In the genomic region with DNA sequence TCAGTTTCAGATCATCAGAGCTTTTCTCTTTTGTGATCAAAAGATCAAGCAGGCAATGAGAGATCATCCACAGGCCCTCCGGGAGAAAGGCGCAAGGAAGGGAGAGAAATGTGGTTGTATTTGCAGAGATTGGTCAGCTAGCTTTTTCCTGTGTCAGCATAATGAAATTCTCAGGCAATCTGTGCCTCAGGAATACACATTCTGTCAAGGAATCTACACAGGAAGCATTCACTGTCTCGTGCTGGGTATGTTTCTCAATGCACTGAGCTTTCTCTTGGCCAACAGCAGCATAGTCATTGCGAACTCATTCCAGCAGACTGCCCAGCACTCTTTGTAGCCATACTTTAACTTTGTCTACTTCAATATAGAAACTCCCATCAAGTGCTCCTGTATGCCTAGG, we compare ENCODE assay signal across 16 cellular contexts.
DNase-seq lines count a peak whose midpoint lies in the region; ATAC-seq and TF ChIP-seq lines count a peak whose summit lies in the region.
"Had no signal": no experiment of that assay in that cellular context is flagged by ENCODE, and none has a peak within 500 bp of the region (broad histone marks: within the 10 kb centered on the region; RNA-seq: fewer than 3 reads in every experiment).

No MANE protein-coding gene starts in this region.

- H3K27ac Mint-ChIP-seq in CD4-positive, alpha-beta memory T cell: peak overlapping the region in 1 of 7 donors; percentile 3
- no peak overlapping the region for H3K27ac Mint-ChIP-seq in endothelial cell (ENCODE audit: unreplicated experiment)
- H3K27ac Mint-ChIP-seq in stimulated activated naive B cell treated with anti-CD40 and anti-IgM and Interleukin-4, amounts not matched to agents 10 μg/mL and 1 μg/mL and 100 μg/mL, for 72 hours: no peak overlapping the region
- H3K27ac Mint-ChIP-seq: WTC11 had no signal

- CTCF ChIA-PET in CD4-positive, alpha-beta memory T cell (lab: Charles Lee; ENCODE audit: partially characterized antibody): interaction anchor here (0.6 to 1.9 kb wide), 5 partner anchors 9 to 1497 kb away, joined by 3 to 5 read pairs (median 3); no protein-coding TSS in a partner anchor

- no peaks in the 10 kb centered on the region for H3K27me3 ChIP-seq in CD4-positive, alpha-beta memory T cell (ENCODE audit: insufficient read depth, low read length)
- H3K27me3 ChIP-seq: SJSA1 had no signal

- peaks cover 11 to 21% (median 14%) of the 10 kb centered on the region in 4 donors for H3K4me1 Mint-ChIP-seq in CD4-positive, alpha-beta memory T cell
- peaks cover 13% of the 10 kb centered on the region for H3K4me1 Mint-ChIP-seq in endothelial cell (ENCODE audit: unreplicated experiment)
- H3K4me1 Mint-ChIP-seq in stimulated activated naive B cell treated with anti-CD40 and anti-IgM and Interleukin-4, amounts not matched to agents 10 μg/mL and 1 μg/mL and 100 μg/mL, for 72 hours: peaks cover under 1 to 12% of the 10 kb centered on the region in 2 donors
- peaks cover 7% of the 10 kb centered on the region for H3K4me1 Mint-ChIP-seq in activated T-cell treated with anti-CD3 and anti-CD28 coated beads, Interleukin-2, amount 50 U/mL, for 4 hours (ENCODE audit: low read depth)

- no peaks in the 10 kb centered on the region for H3K36me3 Mint-ChIP-seq in CD4-positive, alpha-beta memory T cell
- no peaks in the 10 kb centered on the region for H3K36me3 Mint-ChIP-seq in endothelial cell (ENCODE audit: low read depth, unreplicated experiment)
- no peaks in the 10 kb centered on the region for H3K36me3 Mint-ChIP-seq in stimulated activated naive B cell treated with anti-CD40 and anti-IgM and Interleukin-4, amounts not matched to agents 10 μg/mL and 1 μg/mL and 100 μg/mL, for 72 hours
- H3K36me3 Mint-ChIP-seq in activated T-cell treated with anti-CD3 and anti-CD28 coated beads, Interleukin-2, amount 50 U/mL, for 4 hours (ENCODE audit: insufficient read depth): no peaks in the 10 kb centered on the region
- H3K36me3 Mint-ChIP-seq: naive B cell, WTC11 had no signal

- intact Hi-C loops in CD4-positive, alpha-beta memory T cell (cut with micrococcal nuclease): no loop called here

- TF ChIP-seq CTCF in cardiac fibroblast (IDR thresholded peaks at IDR 0.05; ENCODE audit: low read depth, low read length) (no peak), endothelial cell (IDR thresholded peaks at IDR 0.05; ENCODE audit: unreplicated experiment) (no peak)

- H3K9me3 ChIP-seq in CD4-positive, alpha-beta memory T cell (ENCODE audit: control insufficient read depth in 1 of 2, low read length in 2 of 2): no peaks in the 10 kb centered on the region
- H3K9me3 ChIP-seq: SJSA1 had no signal

- H3K27me3 Mint-ChIP-seq in CD4-positive, alpha-beta memory T cell: no peaks in the 10 kb centered on the region
- H3K27me3 Mint-ChIP-seq in endothelial cell (ENCODE audit: unreplicated experiment): peaks cover 1% of the 10 kb centered on the region
- H3K27me3 Mint-ChIP-seq in stimulated activated naive B cell treated with anti-CD40 and anti-IgM and Interleukin-4, amounts not matched to agents 10 μg/mL and 1 μg/mL and 100 μg/mL, for 72 hours: no peaks in the 10 kb centered on the region
- no peaks in the 10 kb centered on the region for H3K27me3 Mint-ChIP-seq in activated T-cell treated with anti-CD3 and anti-CD28 coated beads, Interleukin-2, amount 50 U/mL, for 4 hours (ENCODE audit: low read depth)
- H3K27me3 Mint-ChIP-seq: naive B cell had no signal

- no peak for ATAC-seq in stimulated activated naive B cell treated with anti-CD40 and anti-IgM and Interleukin-4, amounts not matched to agents 10 μg/mL and 1 μg/mL and 100 μg/mL, for 72 hours (replicated peaks)
- no peak for ATAC-seq in activated T-cell treated with anti-CD3 and anti-CD28 coated beads, Interleukin-2, amount 50 U/mL, for 4 hours
- ATAC-seq: GM12878, left colon, WTC11 had no signal

- POLR2A ChIA-PET in CD4-positive, alpha-beta memory T cell (lab: Charles Lee; ENCODE audit: partially characterized antibody): no interaction called here

- H3K4me3 ChIP-seq in CD4-positive, alpha-beta memory T cell (ENCODE audit: low read length in 2 of 2): no peak overlapping the region
- no peak overlapping the region for H3K4me3 ChIP-seq in cardiac fibroblast (replicated peaks in 1 of 2; ENCODE audit: low read depth in 2 of 2, low read length in 2 of 2)
- H3K4me3 ChIP-seq: GM12878, SJSA1 had no signal

- H3K9me3 Mint-ChIP-seq in CD4-positive, alpha-beta memory T cell: no peaks in the 10 kb centered on the region
- H3K9me3 Mint-ChIP-seq in endothelial cell (ENCODE audit: unreplicated experiment): no peaks in the 10 kb centered on the region
- no peaks in the 10 kb centered on the region for H3K9me3 Mint-ChIP-seq in stimulated activated naive B cell treated with anti-CD40 and anti-IgM and Interleukin-4, amounts not matched to agents 10 μg/mL and 1 μg/mL and 100 μg/mL, for 72 hours
- H3K9me3 Mint-ChIP-seq in activated T-cell treated with anti-CD3 and anti-CD28 coated beads, Interleukin-2, amount 50 U/mL, for 4 hours: no peaks in the 10 kb centered on the region
- H3K9me3 Mint-ChIP-seq: naive B cell, WTC11 had no signal

- peak overlapping the region in 7 of 8 donors; percentile 17 to 77 (median 60) for H3K4me3 Mint-ChIP-seq in CD4-positive, alpha-beta memory T cell
- no peak overlapping the region for H3K4me3 Mint-ChIP-seq in endothelial cell (ENCODE audit: unreplicated experiment)
- no peak overlapping the region for H3K4me3 Mint-ChIP-seq in stimulated activated naive B cell treated with anti-CD40 and anti-IgM and Interleukin-4, amounts not matched to agents 10 μg/mL and 1 μg/mL and 100 μg/mL, for 72 hours
- no peak overlapping the region for H3K4me3 Mint-ChIP-seq in activated T-cell treated with anti-CD3 and anti-CD28 coated beads, Interleukin-2, amount 50 U/mL, for 4 hours
- H3K4me3 Mint-ChIP-seq: naive B cell, WTC11 had no signal

- DNase-seq in CD4-positive, alpha-beta memory T cell: no peak
- DNase-seq in HS-5 (ENCODE audit: low read depth): peak; percentile 18
- peak; percentile 74 to 75 for DNase-seq in cardiac fibroblast (ENCODE audit: low read depth in 2 of 2)
- DNase-seq in renal cortical epithelial cell (ENCODE audit: low read depth): peak; percentile 6
- no peak for DNase-seq in SW 1271 (lab: John Stamatoyannopoulos, UW)
- no peak for DNase-seq in endothelial cell (ENCODE audit: low spot score)
- no peak for DNase-seq in stimulated activated naive B cell treated with anti-CD40 and anti-IgM and Interleukin-4, amounts not matched to agents 10 μg/mL and 1 μg/mL and 100 μg/mL, for 72 hours
- DNase-seq in activated T-cell treated with anti-CD3 and anti-CD28 coated beads, Interleukin-2, amount 50 U/mL, for 4 hours: no peak
- DNase-seq: aorta; effector memory CD4-positive, alpha-beta T cell; left colon; MV-4-11; naive B cell had no signal

- H3K4me1 ChIP-seq in CD4-positive, alpha-beta memory T cell (ENCODE audit: insufficient read depth, low read length): peaks cover 14% of the 10 kb centered on the region

- no peaks in the 10 kb centered on the region for H3K36me3 ChIP-seq in CD4-positive, alpha-beta memory T cell (ENCODE audit: insufficient read depth, low read length)
- H3K36me3 ChIP-seq: SJSA1 had no signal

- no peak overlapping the region for H3K27ac ChIP-seq in CD4-positive, alpha-beta memory T cell (ENCODE audit: low read depth, low read length)
- H3K27ac ChIP-seq: SJSA1 had no signal

Comparison
In these comparisons a context has a peak if more than half of its experiments do, and no peak if none do; other contexts are left out.
1. DNase-seq: peak in HS-5 (single experiment), cardiac fibroblast (2 of 2) and renal cortical epithelial cell (single experiment); none in CD4-positive, alpha-beta memory T cell (0 of 5), SW 1271 (0 of 2), endothelial cell (single experiment), stimulated activated naive B cell treated with anti-CD40 and anti-IgM and Interleukin-4, amounts not matched to agents 10 μg/mL and 1 μg/mL and 100 μg/mL, for 72 hours (single experiment) and activated T-cell treated with anti-CD3 and anti-CD28 coated beads, Interleukin-2, amount 50 U/mL, for 4 hours (single experiment).
2. H3K4me3 Mint-ChIP-seq: peak in CD4-positive, alpha-beta memory T cell (7 of 8); none in endothelial cell (single experiment), stimulated activated naive B cell treated with anti-CD40 and anti-IgM and Interleukin-4, amounts not matched to agents 10 μg/mL and 1 μg/mL and 100 μg/mL, for 72 hours (0 of 2) and activated T-cell treated with anti-CD3 and anti-CD28 coated beads, Interleukin-2, amount 50 U/mL, for 4 hours (single experiment).